ENCODE assay signal across 8 cellular contexts in the genomic region with DNA sequence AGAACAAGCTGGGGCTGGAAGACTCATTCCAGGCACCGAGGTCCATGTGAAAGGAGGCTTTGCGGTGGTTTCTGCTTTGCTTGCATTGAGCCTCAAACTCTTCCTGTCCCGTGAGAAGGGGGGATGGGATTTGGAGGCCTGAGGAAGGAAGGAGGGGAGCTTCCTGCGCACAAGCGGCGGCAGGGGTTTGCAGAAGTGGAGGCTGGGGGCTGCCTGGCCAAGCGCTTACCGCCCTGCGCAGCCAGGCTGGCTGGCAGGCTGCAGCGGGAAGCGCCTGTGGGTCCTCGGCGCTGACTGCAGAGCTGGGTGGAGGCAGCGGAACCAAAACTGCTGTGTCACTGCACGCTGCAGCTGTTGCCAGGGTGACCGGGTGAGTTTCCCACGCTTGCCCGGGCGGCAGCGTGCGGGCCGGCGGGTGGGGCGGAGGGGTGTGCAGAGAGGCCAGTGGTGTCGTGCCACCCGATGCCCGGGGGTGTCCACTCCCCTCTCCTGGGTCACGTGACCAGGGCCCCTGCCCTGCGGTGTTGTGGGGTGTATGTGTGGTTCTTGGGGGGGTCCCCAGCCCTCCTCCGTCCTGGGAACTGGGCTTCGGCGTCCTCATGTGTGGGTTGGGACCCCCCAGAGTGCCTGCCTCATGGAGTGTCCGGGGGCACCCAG.
DNase-seq lines count a peak whose midpoint lies in the region; ATAC-seq, FAIRE-seq and TF ChIP-seq lines count a peak whose summit lies in the region.

No MANE protein-coding gene starts in this region.

- FAIRE-seq in H1 (lab: Jason Lieb, UNC), result no peak

- H2AK5ac ChIP-seq in H1 (ENCODE audit: low read depth, low read length), result peak overlapping the region; percentile 68; the same call in 1 of the 2 replicates

- H3K4me1 ChIP-seq in H1 (replicated peaks in 1 of 4; ENCODE audit: control insufficient read depth in 3 of 4, insufficient read depth in 4 of 4, low read length in 3 of 4), result peaks cover 0 to 23% (median 11%) of the 10 kb centered on the region in 4 experiments; a peak in 4 of 7 replicates

- no peaks in the 10 kb centered on the region for H3K36me3 ChIP-seq in H1 (ENCODE audit: control insufficient read depth in 2 of 4, insufficient read depth in 4 of 4, low read length in 3 of 4)

- peak overlapping the region; percentile 71 for H4K8ac ChIP-seq in H1 (ENCODE audit: extremely low read depth, insufficient read depth, low read length)

- WGBS in H1 (ENCODE audit: extremely low coverage in 1 of 2, insufficient coverage in 1 of 2, insufficient read length in 1 of 2, insufficient replicate concordance in 2 of 2, low coverage in 1 of 2, low lambda C conversion rate in 2 of 2, missing lambda C conversion rate in 1 of 2), 2 experiments, result 70% methylated on average over 25 of the region's 33 CpGs; no CpG with 5 or more reads in 1 of the 2 experiments

- POLR2A ChIA-PET in AG04449 (lab: Yijun Ruan, JAX), result no interaction called here
- POLR2A ChIA-PET in H1 (lab: Charles Lee; ENCODE audit: partially characterized antibody), result no interaction called here

- no peak overlapping the region for H2BK15ac ChIP-seq in H1 (ENCODE audit: low read length)

- H2BK20ac ChIP-seq in H1 (ENCODE audit: low read length), result no peak overlapping the region

- TF ChIP-seq EP300 in H1 (IDR thresholded peaks at IDR 0.05; ENCODE audit: borderline replicate concordance in 1 of 2, low read depth in 2 of 2, low read length in 2 of 2), result no peak

- H2BK120ac ChIP-seq in H1 (replicated peaks; ENCODE audit: low read depth, low read length), result peak overlapping the region; percentile 54

- no peak overlapping the region for H3K23ac ChIP-seq in H1 (ENCODE audit: insufficient read length)

- ATAC-seq in GM18870 (IDR thresholded peaks at IDR 0.05; ENCODE audit: unreplicated experiment) (peak; percentile 61), HG03159 (IDR thresholded peaks at IDR 0.05; ENCODE audit: unreplicated experiment) (peak; percentile 76)

- peak overlapping the region; percentile 65 for H4K91ac ChIP-seq in H1 (replicated peaks; ENCODE audit: insufficient read length, low read length)

- H3K14ac ChIP-seq in H1 (ENCODE audit: insufficient read length), result no peak overlapping the region

- TF ChIP-seq CTCF in AG04449 (IDR thresholded peaks at IDR 0.05; ENCODE audit: insufficient read depth, low read length, missing control alignments) (no peak), H1 (IDR thresholded peaks at IDR 0.05; ENCODE audit: control extremely low read depth in 1 of 3, insufficient read depth in 1 of 3, low read depth in 1 of 3, low read length in 3 of 3) (no peak)

- peak overlapping the region; percentile 38 for H3K27ac ChIP-seq in H1 (ENCODE audit: low read depth, low read length)

- CTCF ChIA-PET in AG04449 (lab: Yijun Ruan, JAX) (interaction anchor here (1.3 to 3.2 kb wide), 2 partner anchors 9 to 236 kb away, joined by 4 to 15 read pairs; no protein-coding TSS in a partner anchor), H1 (lab: Charles Lee; ENCODE audit: partially characterized antibody) (interaction anchor here (1.1 to 1.7 kb wide), 3 partner anchors 9 to 239 kb away, joined by 3 to 7 read pairs (median 3); no protein-coding TSS in a partner anchor)

- TF ChIP-seq RAD21 in H1 (IDR thresholded peaks at IDR 0.05 in 1 of 2, conservative IDR thresholded peaks at IDR 0.05 in 1 of 2; ENCODE audit: low read depth in 2 of 2, low read length in 2 of 2), result no peak

- H2BK5ac ChIP-seq in H1 (ENCODE audit: low read depth, low read length), result peak overlapping the region; percentile 78

- peak overlapping the region; percentile 69 for H3K4ac ChIP-seq in H1 (replicated peaks; ENCODE audit: insufficient read length, low read depth, low read length)

- peaks cover 0 to 2% of the 10 kb centered on the region in 2 experiments for H4K20me1 ChIP-seq in H1 (replicated peaks in 1 of 2; ENCODE audit: control insufficient read depth in 1 of 2, insufficient read depth in 2 of 2, low read length in 2 of 2)

- H3K79me1 ChIP-seq in H1 (ENCODE audit: low read depth, low read length), result 0 out of 2 replicates have a peak, but pooled peaks cover 5% of the 10 kb centered on the region

- H3K4me2 ChIP-seq in H1 (ENCODE audit: insufficient read depth in 1 of 2, low read depth in 2 of 2, low read length in 2 of 2), result peak overlapping the region in 1 of 2 experiments; percentile 16; a peak in 1 of 4 replicates

- DNase-seq in AG04449 (ENCODE audit: low read depth, low spot score) (peak; percentile 47), NCI-H748 treated with DMSO at 0.1 percent for 48 hours (lab: John Stamatoyannopoulos, UW) (peak; percentile 70), H1 (ENCODE audit: low read depth in 1 of 2, low spot score in 2 of 2) (no peak), mesenteric fat pad (ENCODE audit: low spot score) (peak; percentile 97)
- peak; percentile 88 for DNase-seq in activated CD8-positive, alpha-beta memory T cell treated with anti-CD3 and anti-CD28 coated beads for 24 hours
- peak; percentile 54 for DNase-seq in stimulated activated CD8-positive, alpha-beta memory T cell treated with anti-CD3 and anti-CD28 coated beads, Interleukin-15, amount 100 ng/mL, for 1 hour (ENCODE audit: low read depth)

- H3K4me3 ChIP-seq in AG04449 (ENCODE audit: low read depth, low read length), result peak overlapping the region; percentile 38
- H3K4me3 ChIP-seq in H1 (ENCODE audit: extremely low read depth in 1 of 4, insufficient read depth in 2 of 4, low read depth in 3 of 4, low read length in 4 of 4), result no peak overlapping the region

- H3K79me2 ChIP-seq in H1 (ENCODE audit: control insufficient read depth in 1 of 2, insufficient read depth in 2 of 2, low read length in 2 of 2), result no peaks in the 10 kb centered on the region

- no peaks in the 10 kb centered on the region for H3K27me3 ChIP-seq in H1 (replicated peaks in 1 of 4; ENCODE audit: control insufficient read depth in 3 of 4, extremely low read depth in 1 of 4, insufficient read depth in 3 of 4, low read length in 3 of 4)

- peak overlapping the region; percentile 52 for H4K5ac ChIP-seq in H1 (ENCODE audit: insufficient read length, low read depth, low read length)

- no peak overlapping the region; a peak in 2 of 7 replicates for H3K9ac ChIP-seq in H1 (replicated peaks in 1 of 4; ENCODE audit: extremely low read depth in 1 of 4, low read depth in 3 of 4, low read length in 3 of 4)

- H3K56ac ChIP-seq in H1 (replicated peaks; ENCODE audit: insufficient read length, low read depth, low read length), result peak overlapping the region; percentile 18

- no peak for TF ChIP-seq POLR2A in H1 (IDR thresholded peaks at IDR 0.05; ENCODE audit: control extremely low read depth in 1 of 2, low read depth in 2 of 2, low read length in 2 of 2)

- H2AFZ ChIP-seq in H1 (ENCODE audit: low read length), result no peak overlapping the region

- H3K23me2 ChIP-seq in H1 (ENCODE audit: low read depth, low read length), result no peaks in the 10 kb centered on the region

- no peaks in the 10 kb centered on the region for H3K9me3 ChIP-seq in H1 (ENCODE audit: insufficient read depth in 2 of 2, low read depth in 1 of 2, low read length in 1 of 2)

- H2BK12ac ChIP-seq in H1 (ENCODE audit: low read depth, low read length), result peak overlapping the region; percentile 75; the same call in 1 of the 2 replicates

- H3K18ac ChIP-seq in H1 (ENCODE audit: extremely low read depth, low read length), result peak overlapping the region; percentile 60

TF ChIP-seq in H1, 55 proteins besides CTCF, POLR2A, EP300 and RAD21:
- peak; percentile 81; the same call in 1 of the 2 replicates for TF ChIP-seq MAFK (IDR thresholded peaks at IDR 0.05; ENCODE audit: low read depth, low read length)
- TF ChIP-seq RFX5 (IDR thresholded peaks at IDR 0.05; ENCODE audit: borderline replicate concordance, low read depth, low read length), result no peak
- TF ChIP-seq EGR1 (IDR thresholded peaks at IDR 0.05; ENCODE audit: borderline replicate concordance, low read depth, low read length), result no peak
- TF ChIP-seq SRF (IDR thresholded peaks at IDR 0.05; ENCODE audit: low read depth, low read length), result no peak
- TF ChIP-seq EZH2 (IDR thresholded peaks at IDR 0.05; ENCODE audit: low read depth, low read length, severe bottlenecking), result no peak
- TF ChIP-seq RNF2 (IDR thresholded peaks at IDR 0.05; ENCODE audit: borderline replicate concordance, low read depth, low read length, missing control alignments, poor library complexity, severe bottlenecking), result no peak
- TF ChIP-seq RXRA (IDR thresholded peaks at IDR 0.05; ENCODE audit: insufficient read depth, low read depth, low read length), result no peak
- TF ChIP-seq PHF8 (conservative IDR thresholded peaks at IDR 0.05; ENCODE audit: low read depth, low read length), result no peak
- TF ChIP-seq SP2 (IDR thresholded peaks at IDR 0.05; ENCODE audit: low read length), result no peak
- TF ChIP-seq CTBP2 (IDR thresholded peaks at IDR 0.05; ENCODE audit: borderline replicate concordance, insufficient read depth, insufficient read length, low read length), result no peak
- TF ChIP-seq NRF1 (IDR thresholded peaks at IDR 0.05; ENCODE audit: low read depth, low read length), result no peak
- TF ChIP-seq GABPA (IDR thresholded peaks at IDR 0.05; ENCODE audit: borderline replicate concordance, insufficient read depth, low read length), result no peak
- no peak for TF ChIP-seq BRCA1 (IDR thresholded peaks at IDR 0.05; ENCODE audit: low read depth, low read length)
- TF ChIP-seq BACH1 (IDR thresholded peaks at IDR 0.05; ENCODE audit: low read length), result peak; percentile 94
- no peak for TF ChIP-seq JUN (IDR thresholded peaks at IDR 0.05; ENCODE audit: low read depth, low read length)

Comparison
In these comparisons a context has a peak if more than half of its experiments do, and no peak if none do; other contexts are left out.
1. DNase-seq: peak in AG04449 (single experiment), NCI-H748 treated with DMSO at 0.1 percent for 48 hours (single experiment), activated CD8-positive, alpha-beta memory T cell treated with anti-CD3 and anti-CD28 coated beads for 24 hours (single experiment), mesenteric fat pad (single experiment) and stimulated activated CD8-positive, alpha-beta memory T cell treated with anti-CD3 and anti-CD28 coated beads, Interleukin-15, amount 100 ng/mL, for 1 hour (single experiment); none in H1 (0 of 2).